ENCODE assay signal across 11 cellular contexts in genomic region chr20:43710370-43711044, GRCh38.
DNase-seq lines count a peak whose midpoint lies in the region; ATAC-seq and TF ChIP-seq lines count a peak whose summit lies in the region.
"Had no signal": no experiment of that assay in that cellular context is flagged by ENCODE, and none has a peak within 500 bp of the region (broad histone marks: within the 10 kb centered on the region; RNA-seq: fewer than 3 reads in every experiment).

No MANE protein-coding gene starts in this region.

- ATAC-seq in GM19438 (IDR thresholded peaks at IDR 0.05; ENCODE audit: low read depth, unreplicated experiment) (peak; percentile 75), HG02870 (IDR thresholded peaks at IDR 0.05; ENCODE audit: unreplicated experiment) (peak; percentile 55), HG03575 (IDR thresholded peaks at IDR 0.05; ENCODE audit: extremely low read depth, insufficient number of reproducible peaks, low FRiP score, unreplicated experiment) (peak; percentile 43)
- ATAC-seq: left colon had no signal

- TF ChIP-seq CTCF in GM10266 (IDR thresholded peaks at IDR 0.05; ENCODE audit: control insufficient read depth, insufficient read depth, low read depth, missing control alignments): no peak

- DNase-seq in GM10266 (ENCODE audit: extremely low spot score): peak; percentile 49
- DNase-seq in NOMO-1 treated with DMSO at 0.1 percent for 48 hours (lab: John Stamatoyannopoulos, UW; ENCODE audit: unreplicated experiment): no peak
- no peak for DNase-seq in DMS79 (lab: John Stamatoyannopoulos, UW)
- DNase-seq in NCI-H1930 (lab: John Stamatoyannopoulos, UW): no peak
- DNase-seq in AG08395 (ENCODE audit: low spot score): no peak
- DNase-seq: adrenal gland, left colon, NCI-H2081 treated with DMSO at 0.1 percent for 48 hours had no signal
